8 cellular contexts compared by ENCODE assay signal in the genomic region with DNA sequence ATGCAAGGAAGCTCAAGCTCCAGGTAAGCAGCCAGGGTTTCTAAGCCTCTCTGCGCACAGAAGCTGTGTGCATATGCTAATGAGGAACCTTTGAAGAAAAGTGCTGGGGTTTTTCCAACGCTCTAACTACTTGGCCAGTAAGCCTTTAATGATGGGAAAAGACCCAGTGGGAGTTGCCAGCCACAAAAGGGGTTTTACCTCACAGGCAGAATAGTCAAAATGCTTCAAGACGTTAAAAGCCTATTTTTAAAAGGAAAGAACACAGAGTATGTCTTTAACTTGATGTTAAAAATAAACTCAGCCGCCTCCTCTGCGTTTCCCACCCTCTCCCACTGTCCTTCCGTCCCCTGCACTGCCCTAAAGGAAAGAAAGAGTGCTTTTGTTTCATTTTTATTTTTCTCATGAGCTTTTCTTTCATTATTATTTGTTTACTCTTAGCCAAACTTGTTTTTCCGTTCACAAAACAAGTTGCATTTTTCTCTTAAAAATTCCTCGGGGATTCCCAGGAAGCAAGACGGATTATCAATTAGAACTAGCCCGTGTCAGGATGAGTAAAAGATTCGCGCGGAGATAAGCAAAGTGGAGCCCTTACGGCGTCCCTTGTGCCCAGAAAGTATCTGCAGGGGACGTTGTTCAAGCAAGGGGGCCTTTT.
A peak's percentile ranks its signal among the peaks of the same experiment; 100 is the strongest.
DNase-seq lines count a peak whose midpoint lies in the region; ATAC-seq, FAIRE-seq and TF ChIP-seq lines count a peak whose summit lies in the region.

No MANE protein-coding gene starts in this region.

- intact Hi-C loops in HepG2 (cut with micrococcal nuclease; ENCODE audit: unreplicated experiment) = no loop called here

- H3K9me3 ChIP-seq in HUES64 (ENCODE audit: insufficient read depth, low read depth, low read length) (no peaks in the 10 kb centered on the region), HepG2 (ENCODE audit: low read length) (no peaks in the 10 kb centered on the region)

- H3K36me3 ChIP-seq in HUES64 (ENCODE audit: insufficient read depth, low read length) = no peaks in the 10 kb centered on the region
- no peaks in the 10 kb centered on the region for H3K36me3 ChIP-seq in brain microvascular endothelial cell (replicated peaks)
- H3K36me3 ChIP-seq in HepG2 (replicated peaks in 1 of 2; ENCODE audit: control insufficient read depth in 1 of 2, insufficient read depth in 2 of 2, low read length in 2 of 2) = no peaks in the 10 kb centered on the region

- 0 out of 4 replicates have a peak, but pooled peaks of 1 of the 2 experiments have one; percentile 11 for TF ChIP-seq EP300 in HepG2 (IDR thresholded peaks at IDR 0.05; ENCODE audit: low read depth in 2 of 2, low read length in 2 of 2)
- TF ChIP-seq EP300 in HepG2 (CRISPR knock-in tag; IDR thresholded peaks at IDR 0.05; ENCODE audit: borderline replicate concordance) = no peak

- H3K4me3 ChIP-seq in GM08714 (ENCODE audit: low read length) (peak overlapping the region; percentile 90), HUES64 (ENCODE audit: low read length) (peak overlapping the region; percentile 41; the same call in 1 of the 2 replicates), brain microvascular endothelial cell (ENCODE audit: low read depth, low read length) (peak overlapping the region; percentile 52), HepG2 (replicated peaks in 1 of 3; ENCODE audit: insufficient read depth in 1 of 3, low read depth in 2 of 3, low read length in 3 of 3) (peak overlapping the region; percentile 34 to 60 (median 45); a peak in 5 of 6 replicates)

- no peak overlapping the region for H3K27ac Mint-ChIP-seq in stimulated activated naive CD8-positive, alpha-beta T cell treated with anti-CD3 and anti-CD28 coated beads, Interleukin-15, amount 100 ng/mL, for 72 hours

- 29% methylated on average over 13 of the region's 16 CpGs for WGBS in HUES64
- WGBS in HepG2 (ENCODE audit: low lambda C conversion rate) = 7% methylated on average over 16 of the region's 16 CpGs

- H3K4me2 ChIP-seq in HepG2 (ENCODE audit: low read depth, low read length) = peak overlapping the region; percentile 67

- no TSS peak for BruUV-seq in HepG2 (replicated peaks; lab: Mats Ljungman, UMichigan)

- no peak for DNase-seq in brain microvascular endothelial cell
- DNase-seq in HepG2 (ENCODE audit: low spot score) = peak; percentile 20
- DNase-seq in stimulated activated naive CD8-positive, alpha-beta T cell treated with anti-CD3 and anti-CD28 coated beads, Interleukin-15, amount 100 ng/mL, for 72 hours = peak; percentile 19 to 51
- DNase-seq in COLO668 (lab: John Stamatoyannopoulos, UW; ENCODE audit: unreplicated experiment) = no peak
- no peak for DNase-seq in cerebellar cortex (ENCODE audit: low spot score)

- no peaks in the 10 kb centered on the region for H3K9me3 Mint-ChIP-seq in stimulated activated naive CD8-positive, alpha-beta T cell treated with anti-CD3 and anti-CD28 coated beads, Interleukin-15, amount 100 ng/mL, for 72 hours

- TF ChIP-seq CTCF in brain microvascular endothelial cell (IDR thresholded peaks at IDR 0.05; ENCODE audit: low read depth, low read length, missing control alignments) (no peak), HepG2 (CRISPR knock-in tag; IDR thresholded peaks at IDR 0.05) (no peak)

- in situ Hi-C loops in brain microvascular endothelial cell (cut with HindIII; ENCODE audit: low pct_ligation_motif_present, low sequenced_read_pairs) (no loop called here), HepG2 (cut with HindIII; ENCODE audit: extremely low pct_ligation_motif_present, low pct_unique_long_range_greater_than_20kb) (no loop called here)

- H2AFZ ChIP-seq in HepG2 (ENCODE audit: low read length) = peak overlapping the region; percentile 34

- H3K27ac ChIP-seq in HUES64 (ENCODE audit: low read depth, low read length) (no peak overlapping the region), brain microvascular endothelial cell (no peak overlapping the region), HepG2 (ENCODE audit: extremely low read length, insufficient read depth, low read length) (no peak overlapping the region)

- POLR2A ChIA-PET in HepG2 (lab: Yijun Ruan, JAX) = interaction anchor here (0.7 kb wide), 1 partner anchor 13 kb away, joined by 5 read pairs; no protein-coding TSS in a partner anchor

- CTCF ChIA-PET in HepG2 (lab: Yijun Ruan, JAX; ENCODE audit: low intra/inter-chr PET ratio, low total read pairs) = no interaction called here

- H3K4me1 Mint-ChIP-seq in stimulated activated naive CD8-positive, alpha-beta T cell treated with anti-CD3 and anti-CD28 coated beads, Interleukin-15, amount 100 ng/mL, for 72 hours = peaks cover 16% of the 10 kb centered on the region

- peak overlapping the region; percentile 65 to 66 for H3K4me3 Mint-ChIP-seq in stimulated activated naive CD8-positive, alpha-beta T cell treated with anti-CD3 and anti-CD28 coated beads, Interleukin-15, amount 100 ng/mL, for 72 hours

- no peak for TF ChIP-seq RAD21 in HepG2 (CRISPR knock-in tag; IDR thresholded peaks at IDR 0.05)

- H3K9ac ChIP-seq in HUES64 (ENCODE audit: low read depth, low read length) = no peak overlapping the region
- peak overlapping the region; percentile 51; the same call in 1 of the 2 replicates for H3K9ac ChIP-seq in HepG2 (ENCODE audit: insufficient read depth, low read depth, low read length)

- peaks cover 20% of the 10 kb centered on the region for H3K27me3 ChIP-seq in HUES64 (ENCODE audit: insufficient read depth, low read length)
- H3K27me3 ChIP-seq in brain microvascular endothelial cell (replicated peaks) = no peaks in the 10 kb centered on the region
- H3K27me3 ChIP-seq in HepG2 (ENCODE audit: control insufficient read depth in 1 of 2, insufficient read depth in 2 of 2, low read length in 2 of 2) = no peaks in the 10 kb centered on the region

- ATAC-seq in GM21390 (IDR thresholded peaks at IDR 0.05; ENCODE audit: unreplicated experiment) = peak; percentile 56
- ATAC-seq in HepG2 = peak; percentile 78
- ATAC-seq in stimulated activated naive CD8-positive, alpha-beta T cell treated with anti-CD3 and anti-CD28 coated beads, Interleukin-15, amount 100 ng/mL, for 72 hours = peak; percentile 99

- no peaks in the 10 kb centered on the region for H3K79me2 ChIP-seq in HepG2 (ENCODE audit: insufficient read depth, low read length)

- TF ChIP-seq POLR2A in HepG2 (IDR thresholded peaks at IDR 0.05; ENCODE audit: insufficient read depth in 1 of 2, low read depth in 2 of 2, low read length in 2 of 2) = no peak

- H3K4me1 ChIP-seq in HUES64 (ENCODE audit: insufficient read depth, low read length) (peaks cover 9% of the 10 kb centered on the region; the same call in 1 of the 2 replicates), HepG2 (ENCODE audit: insufficient read depth, low read length) (peaks cover 43% of the 10 kb centered on the region)

- FAIRE-seq in HepG2 (lab: Jason Lieb, UNC) = peak; percentile 37

- no peaks in the 10 kb centered on the region for H4K20me1 ChIP-seq in HepG2 (ENCODE audit: insufficient read depth, low read length)

- H3K27me3 Mint-ChIP-seq in stimulated activated naive CD8-positive, alpha-beta T cell treated with anti-CD3 and anti-CD28 coated beads, Interleukin-15, amount 100 ng/mL, for 72 hours = peaks cover 8% of the 10 kb centered on the region

TF ChIP-seq in HepG2, 621 proteins besides CTCF, POLR2A, EP300 and RAD21:
- TF ChIP-seq ZBTB7B (CRISPR knock-in tag; IDR thresholded peaks at IDR 0.05) (0 out of 2 replicates have a peak, but pooled peaks have one; percentile 25), ZNF660 (CRISPR knock-in tag; IDR thresholded peaks at IDR 0.05; ENCODE audit: borderline replicate concordance, low read depth) (no peak)
- TF ChIP-seq, protein P1, sequence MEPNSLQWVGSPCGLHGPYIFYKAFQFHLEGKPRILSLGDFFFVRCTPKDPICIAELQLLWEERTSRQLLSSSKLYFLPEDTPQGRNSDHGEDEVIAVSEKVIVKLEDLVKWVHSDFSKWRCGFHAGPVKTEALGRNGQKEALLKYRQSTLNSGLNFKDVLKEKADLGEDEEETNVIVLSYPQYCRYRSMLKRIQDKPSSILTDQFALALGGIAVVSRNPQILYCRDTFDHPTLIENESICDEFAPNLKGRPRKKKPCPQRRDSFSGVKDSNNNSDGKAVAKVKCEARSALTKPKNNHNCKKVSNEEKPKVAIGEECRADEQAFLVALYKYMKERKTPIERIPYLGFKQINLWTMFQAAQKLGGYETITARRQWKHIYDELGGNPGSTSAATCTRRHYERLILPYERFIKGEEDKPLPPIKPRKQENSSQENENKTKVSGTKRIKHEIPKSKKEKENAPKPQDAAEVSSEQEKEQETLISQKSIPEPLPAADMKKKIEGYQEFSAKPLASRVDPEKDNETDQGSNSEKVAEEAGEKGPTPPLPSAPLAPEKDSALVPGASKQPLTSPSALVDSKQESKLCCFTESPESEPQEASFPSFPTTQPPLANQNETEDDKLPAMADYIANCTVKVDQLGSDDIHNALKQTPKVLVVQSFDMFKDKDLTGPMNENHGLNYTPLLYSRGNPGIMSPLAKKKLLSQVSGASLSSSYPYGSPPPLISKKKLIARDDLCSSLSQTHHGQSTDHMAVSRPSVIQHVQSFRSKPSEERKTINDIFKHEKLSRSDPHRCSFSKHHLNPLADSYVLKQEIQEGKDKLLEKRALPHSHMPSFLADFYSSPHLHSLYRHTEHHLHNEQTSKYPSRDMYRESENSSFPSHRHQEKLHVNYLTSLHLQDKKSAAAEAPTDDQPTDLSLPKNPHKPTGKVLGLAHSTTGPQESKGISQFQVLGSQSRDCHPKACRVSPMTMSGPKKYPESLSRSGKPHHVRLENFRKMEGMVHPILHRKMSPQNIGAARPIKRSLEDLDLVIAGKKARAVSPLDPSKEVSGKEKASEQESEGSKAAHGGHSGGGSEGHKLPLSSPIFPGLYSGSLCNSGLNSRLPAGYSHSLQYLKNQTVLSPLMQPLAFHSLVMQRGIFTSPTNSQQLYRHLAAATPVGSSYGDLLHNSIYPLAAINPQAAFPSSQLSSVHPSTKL (CRISPR knock-in tag; IDR thresholded peaks at IDR 0.05) = peak; percentile 19; the same call in 1 of the 2 replicates

Comparison
In these comparisons a context has a peak if more than half of its experiments do, and no peak if none do; other contexts are left out.
1. DNase-seq: peak in HepG2 (single experiment) and stimulated activated naive CD8-positive, alpha-beta T cell treated with anti-CD3 and anti-CD28 coated beads, Interleukin-15, amount 100 ng/mL, for 72 hours (2 of 2); none in brain microvascular endothelial cell (single experiment), COLO668 (single experiment) and cerebellar cortex (single experiment).
2. Peak in every context shown above with its lines, with median percentiles within 50 percentile points of each other: H3K4me3 ChIP-seq and ATAC-seq.